17 cellular contexts compared by ENCODE assay signal in genomic region chr9:4276856-4277255, GRCh38.
"Had no signal": no experiment of that assay in that cellular context is flagged by ENCODE, and none has a peak within 500 bp of the region (broad histone marks: within the 10 kb centered on the region; RNA-seq: fewer than 3 reads in every experiment).

No MANE protein-coding gene starts in this region.

- H3K36me3 Mint-ChIP-seq: activated naive CD8-positive, alpha-beta T cell; natural killer cell had no signal

- H3K4me3 ChIP-seq: mucosa of descending colon, ovary, thyroid gland had no signal

- ATAC-seq: activated T-cell treated with anti-CD3 and anti-CD28 coated beads, Interleukin-2, amount 50 U/mL, for 4 hours; foreskin keratinocyte; left lobe of liver; mucosa of descending colon; natural killer cell had no signal

- H3K27ac Mint-ChIP-seq: activated naive CD8-positive, alpha-beta T cell; natural killer cell; T-helper 2 cell treated with Interferon-gamma antibody and Interleukin-4, amounts not matched to agents 5 μg/mL and 100 μg/mL, for 36 hours had no signal

- H3K27ac ChIP-seq: foreskin keratinocyte, ovary, thyroid gland had no signal

- H3K27me3 ChIP-seq: foreskin keratinocyte, ovary, thyroid gland had no signal

- H3K4me1 ChIP-seq: foreskin keratinocyte had no signal

- H3K4me1 Mint-ChIP-seq: natural killer cell had no signal

- H3K4me3 Mint-ChIP-seq: activated naive CD8-positive, alpha-beta T cell; activated T-cell treated with anti-CD3 and anti-CD28 coated beads, Interleukin-2, amount 50 U/mL, for 4 hours; natural killer cell; T-helper 2 cell treated with Interferon-gamma antibody and Interleukin-4, amounts not matched to agents 5 μg/mL and 100 μg/mL, for 36 hours had no signal

- DNase-seq: activated CD4-positive, alpha-beta T cell treated with anti-CD3 and anti-CD28 coated beads, Interleukin-2, amount 50 U/mL, for 4 hours; activated CD4-positive, CD25-positive, alpha-beta regulatory T cell treated with anti-CD3 and anti-CD28 coated beads, Interleukin-2, amount 50 U/mL, for 72 hours; activated gamma-delta T cell; activated T-cell treated with anti-CD3 and anti-CD28 coated beads, Interleukin-2, amount 50 U/mL, for 4 hours; amygdala; foreskin keratinocyte; mammary epithelial cell; mucosa of descending colon; natural killer cell; ovary; small intestine; thyroid gland had no signal

- FAIRE-seq: bronchial epithelial cell, small intestine, urothelium cell line had no signal

- H3K36me3 ChIP-seq: ovary, thyroid gland had no signal

- H3K9me3 Mint-ChIP-seq: activated T-cell treated with anti-CD3 and anti-CD28 coated beads, Interleukin-2, amount 50 U/mL, for 4 hours; natural killer cell; T-helper 2 cell treated with Interferon-gamma antibody and Interleukin-4, amounts not matched to agents 5 μg/mL and 100 μg/mL, for 36 hours had no signal

- H3K9me3 ChIP-seq: mucosa of descending colon, ovary, thyroid gland had no signal
